ENCODE assay signal across 10 cellular contexts in genomic region chr11:101582242-101583052, GRCh38. TPM values are rescaled to one million over a fixed set of nuclear protein-coding genes. Genes with fewer than 3 reads are reported as not detected.
A peak's percentile ranks its signal among the peaks of the same experiment; 100 is the strongest.
DNase-seq lines count a peak whose midpoint lies in the region; ATAC-seq, FAIRE-seq and TF ChIP-seq lines count a peak whose summit lies in the region.
"Had no signal": no experiment of that assay in that cellular context is flagged by ENCODE, and none has a peak within 500 bp of the region (broad histone marks: within the 10 kb centered on the region; RNA-seq: fewer than 3 reads in every experiment).

No MANE protein-coding gene starts in this region.

- H3K27ac ChIP-seq in RWPE1 (no peak overlapping the region), left ventricle myocardium inferior (replicated peaks) (peak overlapping the region; percentile 56), pancreas (no peak overlapping the region)

- no peaks in the 10 kb centered on the region for H3K36me3 Mint-ChIP-seq in activated T-helper 2 cell treated with anti-CD3 and anti-CD28 coated beads, Interferon-gamma antibody, Interleukin-2, Interleukin-4, amounts not matched to agents 10 μg/mL and 5 μg/mL and 100 μg/mL, durations not matched to agents 14 hours and 24 hours and 36 hours (ENCODE audit: low read depth)
- H3K36me3 Mint-ChIP-seq: CD4-positive, CD25-positive, alpha-beta regulatory T cell had no signal

- CTCF ChIA-PET in AG04449 (lab: Yijun Ruan, JAX) (no interaction called here), RWPE1 (lab: Yijun Ruan, JAX) (no interaction called here)

- no peak overlapping the region for H3K4me3 Mint-ChIP-seq in activated T-helper 2 cell treated with anti-CD3 and anti-CD28 coated beads, Interferon-gamma antibody, Interleukin-2, Interleukin-4, amounts not matched to agents 10 μg/mL and 5 μg/mL and 100 μg/mL, durations not matched to agents 14 hours and 24 hours and 36 hours (ENCODE audit: low read depth)
- H3K4me3 Mint-ChIP-seq: CD4-positive, CD25-positive, alpha-beta regulatory T cell had no signal

- POLR2A ChIA-PET in AG04449 (lab: Yijun Ruan, JAX) (no interaction called here), RWPE1 (lab: Yijun Ruan, JAX; ENCODE audit: low non-redundant PET) (no interaction called here)

- no peak for FAIRE-seq in pancreas (lab: Jason Lieb, UNC)

- H3K4me1 Mint-ChIP-seq in activated T-helper 2 cell treated with anti-CD3 and anti-CD28 coated beads, Interferon-gamma antibody, Interleukin-2, Interleukin-4, amounts not matched to agents 10 μg/mL and 5 μg/mL and 100 μg/mL, durations not matched to agents 14 hours and 24 hours and 36 hours (ENCODE audit: low read depth) = no peaks in the 10 kb centered on the region
- H3K4me1 Mint-ChIP-seq: CD4-positive, CD25-positive, alpha-beta regulatory T cell had no signal

- no peak for DNase-seq in AG04449 (ENCODE audit: low read depth, low spot score)
- DNase-seq in RWPE1 (ENCODE audit: low spot score) = peak; percentile 6
- peak; percentile 14 for DNase-seq in left ventricle myocardium inferior
- peak in 2 of 6 donors; percentile 43 to 53 for DNase-seq in pancreas
- DNase-seq in activated T-helper 2 cell treated with anti-CD3 and anti-CD28 coated beads, Interferon-gamma antibody, Interleukin-2, Interleukin-4, amounts not matched to agents 10 μg/mL and 5 μg/mL and 100 μg/mL, durations not matched to agents 14 hours and 24 hours and 36 hours (ENCODE audit: low spot score) = no peak
- DNase-seq: CD4-positive, CD25-positive, alpha-beta regulatory T cell; NCI-H2029 had no signal

- TF ChIP-seq CTCF in AG04449 (IDR thresholded peaks at IDR 0.05; ENCODE audit: insufficient read depth, low read length, missing control alignments) = no peak
- no peak for TF ChIP-seq CTCF in RWPE1 (conservative IDR thresholded peaks at IDR 0.05; ENCODE audit: low read depth)
- no peak for TF ChIP-seq CTCF in left ventricle myocardium inferior (IDR thresholded peaks at IDR 0.05; ENCODE audit: borderline replicate concordance)
- TF ChIP-seq CTCF in pancreas (IDR thresholded peaks at IDR 0.05) = no peak

- ATAC-seq in pancreas = peak; percentile 25 to 46 (median 40)
- no peak for ATAC-seq in HG02798 (IDR thresholded peaks at IDR 0.05; ENCODE audit: poor library complexity, unreplicated experiment)
- no peak for ATAC-seq in GM19452 (IDR thresholded peaks at IDR 0.05; ENCODE audit: unreplicated experiment)
- no peak for ATAC-seq in HG02973 (IDR thresholded peaks at IDR 0.05; ENCODE audit: unreplicated experiment)

- WGBS in pancreas, 2 donors = 7% methylated on average over 38 of the region's 38 CpGs

- H3K9me3 ChIP-seq in left ventricle myocardium inferior (replicated peaks) (peaks cover 16% of the 10 kb centered on the region), pancreas (no peaks in the 10 kb centered on the region)

- H3K4me3 ChIP-seq in AG04449 (ENCODE audit: low read depth, low read length) = peak overlapping the region; percentile 20; the same call in 1 of the 2 replicates
- peak overlapping the region; percentile 68 for H3K4me3 ChIP-seq in left ventricle myocardium inferior
- peak overlapping the region in 3 of 4 donors; percentile 15 to 39 (median 39) for H3K4me3 ChIP-seq in pancreas

- H3K27me3 Mint-ChIP-seq in activated T-helper 2 cell treated with anti-CD3 and anti-CD28 coated beads, Interferon-gamma antibody, Interleukin-2, Interleukin-4, amounts not matched to agents 10 μg/mL and 5 μg/mL and 100 μg/mL, durations not matched to agents 14 hours and 24 hours and 36 hours (ENCODE audit: low read depth) = peaks cover 19% of the 10 kb centered on the region

- intact Hi-C loops in left ventricle myocardium inferior (cut with micrococcal nuclease) = no loop called here
- intact Hi-C loops in pancreas (cut with DNase I) = no loop called here
- intact Hi-C loops in activated T-helper 2 cell treated with anti-CD3 and anti-CD28 coated beads, Interferon-gamma antibody, Interleukin-2, Interleukin-4, amounts not matched to agents 10 μg/mL and 5 μg/mL and 100 μg/mL, durations not matched to agents 14 hours and 24 hours and 36 hours (cut with micrococcal nuclease) = no loop called here

- H3K36me3 ChIP-seq in left ventricle myocardium inferior (no peaks in the 10 kb centered on the region), pancreas (no peaks in the 10 kb centered on the region)

- H3K27me3 ChIP-seq in left ventricle myocardium inferior (ENCODE audit: low read depth) = peaks cover 58% of the 10 kb centered on the region
- no peaks in the 10 kb centered on the region for H3K27me3 ChIP-seq in pancreas

- H3K4me1 ChIP-seq in left ventricle myocardium inferior (peaks cover 12% of the 10 kb centered on the region), pancreas (no peaks in the 10 kb centered on the region)

- H3K9me3 Mint-ChIP-seq in activated T-helper 2 cell treated with anti-CD3 and anti-CD28 coated beads, Interferon-gamma antibody, Interleukin-2, Interleukin-4, amounts not matched to agents 10 μg/mL and 5 μg/mL and 100 μg/mL, durations not matched to agents 14 hours and 24 hours and 36 hours = peaks cover 6% of the 10 kb centered on the region

- no peak overlapping the region for H3K27ac Mint-ChIP-seq in activated T-helper 2 cell treated with anti-CD3 and anti-CD28 coated beads, Interferon-gamma antibody, Interleukin-2, Interleukin-4, amounts not matched to agents 10 μg/mL and 5 μg/mL and 100 μg/mL, durations not matched to agents 14 hours and 24 hours and 36 hours

RNA-seq across cellular contexts. Expression of gene TRPC6, which starts 1.4 kb away (rescaled TPM):
- total RNA-seq in left ventricle myocardium inferior (0.22 TPM), pancreas (1 to 10 TPM in 1 of 6 donors, under 1 TPM in 5; 0.09 to 1.5 (median 0.42) TPM)
- under 1 TPM; 0.19 to 0.56 TPM for polyA plus RNA-seq in pancreas
- total RNA-seq in activated T-helper 2 cell treated with anti-CD3 and anti-CD28 coated beads, Interferon-gamma antibody, Interleukin-2, Interleukin-4, amounts not matched to agents 10 μg/mL and 5 μg/mL and 100 μg/mL, durations not matched to agents 14 hours and 24 hours and 36 hours = not detected in 2 replicates
- total RNA-seq: CD4-positive, CD25-positive, alpha-beta regulatory T cell had no signal
- polyA plus RNA-seq: CD4-positive, CD25-positive, alpha-beta regulatory T cell had no signal

Comparison
In these comparisons a context has a peak if more than half of its experiments do, and no peak if none do; other contexts are left out.
1. DNase-seq: peak in RWPE1 (single experiment) and left ventricle myocardium inferior (single experiment); none in AG04449 (single experiment) and activated T-helper 2 cell treated with anti-CD3 and anti-CD28 coated beads, Interferon-gamma antibody, Interleukin-2, Interleukin-4, amounts not matched to agents 10 μg/mL and 5 μg/mL and 100 μg/mL, durations not matched to agents 14 hours and 24 hours and 36 hours (single experiment).
2. ATAC-seq: peak in pancreas (4 of 4); none in HG02798 (single experiment), GM19452 (single experiment) and HG02973 (single experiment).
3. Peak in every context shown above with its lines, with median percentiles within 50 percentile points of each other: H3K4me3 ChIP-seq.